8 cellular contexts compared by ENCODE assay signal in the genomic region with DNA sequence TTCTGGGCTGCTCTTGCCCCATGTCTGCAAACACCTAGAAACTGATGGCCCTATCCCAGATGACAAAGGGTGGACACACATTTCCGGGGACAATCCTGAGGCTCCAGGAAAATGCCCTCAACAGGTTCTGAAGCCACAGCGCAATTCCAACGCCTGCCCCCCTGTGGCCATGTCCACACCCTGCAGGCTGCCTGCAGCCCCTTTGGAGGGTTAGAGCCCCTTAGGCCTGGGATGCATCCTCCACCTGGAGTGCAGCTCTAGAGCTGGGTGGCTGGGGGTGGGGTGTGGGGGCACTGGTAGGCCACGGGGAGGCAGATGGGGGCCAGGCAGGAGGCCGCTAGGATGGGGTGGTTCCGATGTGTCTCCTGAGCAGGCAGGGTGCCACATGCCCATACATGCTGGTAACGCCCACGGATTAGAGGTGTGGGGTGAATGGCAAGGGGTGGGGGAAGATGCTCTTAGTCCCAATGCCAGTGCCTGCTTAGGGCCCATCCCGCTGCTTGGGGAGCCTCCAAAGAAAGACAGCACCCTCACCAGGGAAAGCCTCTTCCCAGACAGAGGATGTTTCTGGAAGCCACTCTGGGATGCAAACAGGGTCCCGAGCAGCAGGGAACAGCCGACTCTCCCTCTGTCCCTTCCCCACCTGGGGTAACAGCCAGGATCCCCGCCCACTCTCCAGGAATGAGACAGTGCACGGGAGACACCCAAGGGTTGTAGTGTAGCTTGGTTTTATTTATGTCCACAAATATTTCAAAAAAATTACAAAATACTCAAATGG. TPM values are rescaled to one million over a fixed set of nuclear protein-coding genes. Genes with fewer than 3 reads are reported as not detected.
DNase-seq lines count a peak whose midpoint lies in the region; ATAC-seq and TF ChIP-seq lines count a peak whose summit lies in the region.

No MANE protein-coding gene starts in this region.

- H3K27ac ChIP-seq in dorsolateral prefrontal cortex (peak overlapping the region in 52 of 59 donors; percentile 12 to 82 (median 69)), ovary (peak overlapping the region in 1 of 2 donors; percentile 65)

- no peak for ATAC-seq in HG02884 (IDR thresholded peaks at IDR 0.05; ENCODE audit: unreplicated experiment)
- no peak for ATAC-seq in GM21447 (IDR thresholded peaks at IDR 0.05; ENCODE audit: unreplicated experiment)

- H3K27me3 ChIP-seq in dorsolateral prefrontal cortex (no peaks in the 10 kb centered on the region), ovary (no peaks in the 10 kb centered on the region)

- H3K4me3 ChIP-seq in NB4 (ENCODE audit: low read depth, low read length) (no peak overlapping the region), dorsolateral prefrontal cortex (no peak overlapping the region), ovary (no peak overlapping the region)

- H3K4me1 ChIP-seq in ovary (ENCODE audit: insufficient read depth), result peaks cover 23% of the 10 kb centered on the region

- DNase-seq in ELR (ENCODE audit: low read depth), result peak; percentile 44
- DNase-seq in NB4 (ENCODE audit: low read depth), result peak; percentile 30
- no peak for DNase-seq in dorsolateral prefrontal cortex
- peak in 3 of 5 donors; percentile 27 to 53 (median 52) for DNase-seq in ovary
- no peak for DNase-seq in T-helper 1 cell
- no peak for DNase-seq in NCI-H2107 (lab: John Stamatoyannopoulos, UW)

- TF ChIP-seq EP300 in ovary (IDR thresholded peaks at IDR 0.05), result no peak

- H3K36me3 ChIP-seq in ovary, result no peaks in the 10 kb centered on the region

- 62 to 69% (median 67%) methylated on average over 13 of the region's 13 CpGs for WGBS in ovary, 3 donors

- TF ChIP-seq POLR2A in NB4 (IDR thresholded peaks at IDR 0.05; ENCODE audit: extremely low read depth, insufficient read length) (no peak), ovary (IDR thresholded peaks at IDR 0.05) (no peak)

- TF ChIP-seq CTCF in NB4 (IDR thresholded peaks at IDR 0.05; ENCODE audit: low read depth, low read length), result peak; percentile 67
- TF ChIP-seq CTCF in dorsolateral prefrontal cortex (IDR thresholded peaks at IDR 0.05 in 54 of 56, conservative IDR thresholded peaks at IDR 0.05 in 2 of 56; ENCODE audit: low read depth in 1 of 56, partially characterized antibody in 56 of 56), result peak in 54 of 56 donors; percentile 20 to 70 (median 56)
- peak in 2 of 3 donors; percentile 34 to 38 for TF ChIP-seq CTCF in ovary (IDR thresholded peaks at IDR 0.05)

- intact Hi-C loops in dorsolateral prefrontal cortex (cut with DNase I) (loop anchor here in 1 of 2 donors (5.0 kb wide), 1 partner anchor 340 kb away; no protein-coding TSS in a partner anchor), ovary (cut with DNase I) (loop anchor here in 1 of 4 donors (10.0 kb wide), 1 partner anchor 53 kb away; no protein-coding TSS in a partner anchor)

- no peaks in the 10 kb centered on the region for H3K9me3 ChIP-seq in ovary

RNA-seq across cellular contexts. Expression of a gene that starts 34.0 kb away (rescaled TPM):
- 10 to 100 TPM in 119 of 120 experiments, 1 to 10 TPM in 1; 8.8 to 28.7 (median 19.1) TPM for total RNA-seq in dorsolateral prefrontal cortex
- 1 to 10 TPM; 2.7 to 7.2 (median 4.5) TPM for total RNA-seq in ovary
- 1 to 10 TPM in 1 of 2 donors, under 1 TPM in 1; 0.70 to 4.7 TPM for polyA plus RNA-seq in ovary

Comparison
In these comparisons a context has a peak if more than half of its experiments do, and no peak if none do; other contexts are left out.
1. DNase-seq: peak in ELR (single experiment), NB4 (single experiment) and ovary (3 of 5); none in dorsolateral prefrontal cortex (0 of 10), T-helper 1 cell (0 of 5) and NCI-H2107 (single experiment).
2. Peak in every context shown above with its lines, with median percentiles within 50 percentile points of each other: CTCF ChIP-seq.